Comparison of ENCODE assay signal across 14 cellular contexts in genomic region chr20:53599378-53599777, GRCh38. TPM values are rescaled to one million over a fixed set of nuclear protein-coding genes. Genes with fewer than 3 reads are reported as not detected.
DNase-seq lines count a peak whose midpoint lies in the region; ATAC-seq and TF ChIP-seq lines count a peak whose summit lies in the region.
"Had no signal": no experiment of that assay in that cellular context is flagged by ENCODE, and none has a peak within 500 bp of the region (broad histone marks: within the 10 kb centered on the region; RNA-seq: fewer than 3 reads in every experiment).

No MANE protein-coding gene starts in this region.

- no peak overlapping the region for H3K4ac ChIP-seq in neuronal stem cell (ENCODE audit: low read length)

- no CpG with 5 or more reads among the region's 4 CpGs for WGBS in neuronal stem cell (ENCODE audit: extremely low coverage in 2 of 2, insufficient read length in 2 of 2, insufficient replicate concordance in 1 of 2), 2 donors
- 40 to 53% methylated on average over 4 of the region's 4 CpGs for WGBS in gastroesophageal sphincter (ENCODE audit: low coverage in 1 of 2), 2 donors

- peaks cover 5 to 23% of the 10 kb centered on the region in 2 donors for H3K4me1 ChIP-seq in neuronal stem cell (ENCODE audit: control insufficient read depth in 2 of 2, insufficient read depth in 1 of 2, low read depth in 1 of 2, low read length in 2 of 2)
- H3K4me1 ChIP-seq in gastroesophageal sphincter = peaks cover 0 to 21% (median 5%) of the 10 kb centered on the region in 3 donors

- H3K27ac ChIP-seq in neuronal stem cell (replicated peaks; ENCODE audit: low read length) = no peak overlapping the region
- no peak overlapping the region for H3K27ac ChIP-seq in gastroesophageal sphincter
- H3K27ac ChIP-seq: 22Rv1 had no signal

- H3K27me3 ChIP-seq in neuronal stem cell (ENCODE audit: control insufficient read depth in 3 of 3, insufficient read depth in 3 of 3, low read depth in 1 of 3, low read length in 3 of 3) (no peaks in the 10 kb centered on the region), gastroesophageal sphincter (no peaks in the 10 kb centered on the region)
- H3K27me3 ChIP-seq: transverse colon had no signal

- peaks cover 0 to 2% (median 0%) of the 10 kb centered on the region in 5 experiments for H3K9me3 Mint-ChIP-seq in brain

- H2AFZ ChIP-seq in neuronal stem cell (ENCODE audit: low read length) = peak overlapping the region; percentile 21

- no peak overlapping the region for H3K4me3 Mint-ChIP-seq in brain

- no peak overlapping the region for H2BK5ac ChIP-seq in neuronal stem cell (ENCODE audit: low read length)

- TF ChIP-seq CTCF in brain (conservative IDR thresholded peaks at IDR 0.05) (no peak), gastroesophageal sphincter (IDR thresholded peaks at IDR 0.05) (no peak)

- DNase-seq in NCI-H2107 treated with DMSO at 0.1 percent for 48 hours (lab: John Stamatoyannopoulos, UW; ENCODE audit: unreplicated experiment) = peak; percentile 34
- DNase-seq in NCI-H2107 (lab: John Stamatoyannopoulos, UW) = no peak
- DNase-seq in NCI-H2171 treated with DMSO at 0.1 percent for 48 hours (lab: John Stamatoyannopoulos, UW) = peak; percentile 78
- no peak for DNase-seq in neuronal stem cell (ENCODE audit: low spot score)
- DNase-seq in RPMI8226 = no peak
- DNase-seq in NCI-H2227 treated with DMSO at 0.1 percent for 48 hours (lab: John Stamatoyannopoulos, UW) = no peak
- DNase-seq: cortex of kidney, H7, NCI-H526 treated with DMSO at 0.1 percent for 48 hours, SHP77 treated with DMSO at 0.1 percent for 48 hours, transverse colon had no signal

- H2BK15ac ChIP-seq in neuronal stem cell (ENCODE audit: low read length) = no peak overlapping the region

- no peak for ATAC-seq in gastroesophageal sphincter

- no peak overlapping the region for H3K14ac ChIP-seq in neuronal stem cell (ENCODE audit: low read length)

- no peak overlapping the region for H2BK120ac ChIP-seq in neuronal stem cell (ENCODE audit: low read depth, low read length)

- no peak overlapping the region for H4K8ac ChIP-seq in neuronal stem cell (ENCODE audit: low read depth, low read length)

- no peak overlapping the region for H3K23ac ChIP-seq in neuronal stem cell (ENCODE audit: low read depth, low read length, poor library complexity)

- H3K27ac Mint-ChIP-seq in brain = peak overlapping the region in 4 of 5 experiments; percentile 13 to 90 (median 29)

- no peak overlapping the region for H3K4me2 ChIP-seq in neuronal stem cell (ENCODE audit: insufficient read depth, low read length, poor library complexity, severe bottlenecking)

- H2BK12ac ChIP-seq in neuronal stem cell (ENCODE audit: low read length) = no peak overlapping the region

- TF ChIP-seq EP300 in gastroesophageal sphincter (IDR thresholded peaks at IDR 0.05) = no peak

- H2AK5ac ChIP-seq in neuronal stem cell (ENCODE audit: low read depth, low read length) = peak overlapping the region; percentile 2

- H3K36me3 ChIP-seq in neuronal stem cell (replicated peaks in 1 of 2; ENCODE audit: control insufficient read depth in 2 of 2, insufficient read depth in 2 of 2, low read length in 2 of 2) = no peaks in the 10 kb centered on the region
- no peaks in the 10 kb centered on the region for H3K36me3 ChIP-seq in gastroesophageal sphincter
- H3K36me3 ChIP-seq: transverse colon had no signal

- H3K4me3 ChIP-seq in neuronal stem cell (ENCODE audit: low read length in 2 of 2) (no peak overlapping the region), gastroesophageal sphincter (no peak overlapping the region)
- H3K4me3 ChIP-seq: transverse colon had no signal

- H3K27me3 Mint-ChIP-seq in brain = peaks cover 12% of the 10 kb centered on the region

- H4K91ac ChIP-seq in neuronal stem cell (ENCODE audit: low read depth, low read length, poor library complexity) = no peak overlapping the region

- H3K18ac ChIP-seq in neuronal stem cell (ENCODE audit: low read length) = peak overlapping the region; percentile 2

- H3K79me1 ChIP-seq in neuronal stem cell (ENCODE audit: low read depth, low read length) = no peaks in the 10 kb centered on the region

- H3K9ac ChIP-seq in neuronal stem cell (ENCODE audit: low read depth, low read length, poor library complexity) = no peak overlapping the region

- H3K36me3 Mint-ChIP-seq in brain = no peaks in the 10 kb centered on the region

- H3K9me3 ChIP-seq in neuronal stem cell (replicated peaks in 1 of 2; ENCODE audit: control insufficient read depth in 2 of 2, insufficient read depth in 1 of 2, low read depth in 1 of 2, low read length in 2 of 2) (no peaks in the 10 kb centered on the region), gastroesophageal sphincter (no peaks in the 10 kb centered on the region)
- H3K9me3 ChIP-seq: transverse colon had no signal

- TF ChIP-seq POLR2A in gastroesophageal sphincter (IDR thresholded peaks at IDR 0.05) = no peak

- peaks cover 32% of the 10 kb centered on the region for H3K4me1 Mint-ChIP-seq in brain

RNA-seq across cellular contexts. Expression of gene ZNF217, which starts 5.7 kb away (rescaled TPM):
- 5.7 TPM for polyA plus RNA-seq in brain (ENCODE audit: insufficient read depth, low read depth, low replicate concordance)
- 31.6 TPM for polyA plus RNA-seq in neuronal stem cell (2013, experiment 1 of 2)
- polyA plus RNA-seq in neuronal stem cell (2013, experiment 2 of 2) = 32.6 TPM
- 10 to 100 TPM; 11.8 to 18.7 (median 15.1) TPM for total RNA-seq in gastroesophageal sphincter

Comparison
In these comparisons a context has a peak if more than half of its experiments do, and no peak if none do; other contexts are left out.
1. DNase-seq: peak in NCI-H2107 treated with DMSO at 0.1 percent for 48 hours (single experiment) and NCI-H2171 treated with DMSO at 0.1 percent for 48 hours (single experiment); none in NCI-H2107 (single experiment), neuronal stem cell (single experiment), RPMI8226 (single experiment) and NCI-H2227 treated with DMSO at 0.1 percent for 48 hours (single experiment).